In genomic region chr7:636396-636795, GRCh38 we compare ENCODE assay signal across 8 cellular contexts.
DNase-seq lines count a peak whose midpoint lies in the region; ATAC-seq lines count a peak whose summit lies in the region.

No MANE protein-coding gene starts in this region.

- POLR2A ChIA-PET in CD4-positive, alpha-beta memory T cell (lab: Charles Lee; ENCODE audit: partially characterized antibody) = interaction anchor here (1.1 kb wide), 1 partner anchor 18 kb away, joined by 3 read pairs; no protein-coding TSS in a partner anchor

- peak; percentile 45 to 57 (median 51) for DNase-seq in CD4-positive, alpha-beta memory T cell
- DNase-seq in OCI-M1 (lab: John Stamatoyannopoulos, UW) (peak; percentile 0), amniotic stem cell (lab: John Stamatoyannopoulos, UW) (peak; percentile 1), lung microvascular endothelial cell (ENCODE audit: low read depth in 2 of 2) (peak; percentile 54 to 59), NCI-H187 treated with DMSO at 0.1 percent for 48 hours (lab: John Stamatoyannopoulos, UW) (no peak)

- peaks cover 0 to 3% (median 0%) of the 10 kb centered on the region in 8 donors for H3K9me3 Mint-ChIP-seq in CD4-positive, alpha-beta memory T cell

- H3K36me3 Mint-ChIP-seq in CD4-positive, alpha-beta memory T cell = no peaks in the 10 kb centered on the region

- intact Hi-C loops in CD4-positive, alpha-beta memory T cell (cut with micrococcal nuclease) = loop anchor here (2.0 kb wide), 1 partner anchor 314 kb away; no protein-coding TSS in a partner anchor

- peak overlapping the region in 1 of 8 donors; percentile 41 for H3K4me3 Mint-ChIP-seq in CD4-positive, alpha-beta memory T cell

- no peaks in the 10 kb centered on the region for H3K36me3 ChIP-seq in CD4-positive, alpha-beta memory T cell (ENCODE audit: insufficient read depth, low read length)

- H3K4me3 ChIP-seq in CD4-positive, alpha-beta memory T cell (ENCODE audit: low read length in 2 of 2) = no peak overlapping the region

- H3K27ac Mint-ChIP-seq in CD4-positive, alpha-beta memory T cell = peak overlapping the region in 3 of 7 donors; percentile 76 to 82 (median 82)

- CTCF ChIA-PET in CD4-positive, alpha-beta memory T cell (lab: Charles Lee; ENCODE audit: partially characterized antibody) = interaction anchor here (0.6 to 5.8 kb wide), 12 partner anchors 10 to 317 kb away, joined by 3 to 37 read pairs (median 4); no protein-coding TSS in a partner anchor

- no peak overlapping the region for H3K27ac ChIP-seq in CD4-positive, alpha-beta memory T cell (ENCODE audit: low read depth, low read length)

- ATAC-seq in HG03135 (IDR thresholded peaks at IDR 0.05; ENCODE audit: unreplicated experiment) = no peak
- no peak for ATAC-seq in HG03039 (IDR thresholded peaks at IDR 0.05; ENCODE audit: unreplicated experiment)
- ATAC-seq in HG03460 (IDR thresholded peaks at IDR 0.05; ENCODE audit: unreplicated experiment) = no peak

- peaks cover 4% of the 10 kb centered on the region for H3K4me1 ChIP-seq in CD4-positive, alpha-beta memory T cell (ENCODE audit: insufficient read depth, low read length)

- H3K4me1 Mint-ChIP-seq in CD4-positive, alpha-beta memory T cell = peaks cover 8 to 26% (median 10%) of the 10 kb centered on the region in 4 donors

- no peaks in the 10 kb centered on the region for H3K27me3 ChIP-seq in CD4-positive, alpha-beta memory T cell (ENCODE audit: insufficient read depth, low read length)

- H3K27me3 Mint-ChIP-seq in CD4-positive, alpha-beta memory T cell = no peaks in the 10 kb centered on the region

- no peaks in the 10 kb centered on the region for H3K9me3 ChIP-seq in CD4-positive, alpha-beta memory T cell (ENCODE audit: control insufficient read depth in 1 of 2, low read length in 2 of 2)
